In genomic region chr15:89690276-89691218, GRCh38 we compare ENCODE assay signal across 8 cellular contexts. TPM values are rescaled to one million over a fixed set of nuclear protein-coding genes. Genes with fewer than 3 reads are reported as not detected.
DNase-seq lines count a peak whose midpoint lies in the region; ATAC-seq and TF ChIP-seq lines count a peak whose summit lies in the region.

A gene with protein sequence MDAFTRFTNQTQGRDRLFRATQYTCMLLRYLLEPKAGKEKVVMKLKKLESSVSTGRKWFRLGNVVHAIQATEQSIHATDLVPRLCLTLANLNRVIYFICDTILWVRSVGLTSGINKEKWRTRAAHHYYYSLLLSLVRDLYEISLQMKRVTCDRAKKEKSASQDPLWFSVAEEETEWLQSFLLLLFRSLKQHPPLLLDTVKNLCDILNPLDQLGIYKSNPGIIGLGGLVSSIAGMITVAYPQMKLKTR (minus strand): TSS chr15:89690754. CDS start chr15:89690632, 122 bp downstream.
TSS of gene WDR93 (plus strand) at chr15:89690811. CDS start at chr15:89701747, 10,936 bp downstream.

- H3K14ac ChIP-seq in H9 (ENCODE audit: insufficient read depth, low read length) = no peak within 1 kb of the TSS; the same call in 1 of the 2 replicates

- H3K27me3 ChIP-seq in H9 (ENCODE audit: insufficient read depth, low read length) (no peaks in the 10 kb centered on the region), MM.1S (replicated peaks; ENCODE audit: insufficient read depth, low read length) (no peaks in the 10 kb centered on the region), heart left ventricle (no peaks in the 10 kb centered on the region), parathyroid adenoma (ENCODE audit: control insufficient read depth, insufficient read depth, low read length) (no peaks in the 10 kb centered on the region), thyroid gland (no peaks in the 10 kb centered on the region)

- H4K20me1 ChIP-seq in H9 (ENCODE audit: control insufficient read depth, insufficient read depth, insufficient read length) (no peaks in the 10 kb centered on the region), MM.1S (ENCODE audit: insufficient read depth, low read length) (no peaks in the 10 kb centered on the region)

- H3T11ph ChIP-seq in H9 (ENCODE audit: low read length) = no peak within 1 kb of the TSS

- no peaks in the 10 kb centered on the region for H3K79me2 ChIP-seq in H9 (ENCODE audit: insufficient read depth, low read length)
- no peaks in the 10 kb centered on the region for H3K79me2 ChIP-seq in MM.1S (ENCODE audit: low read length)
- H3K79me2 ChIP-seq in parathyroid adenoma = peaks cover 4% of the 10 kb centered on the region

- H3K23ac ChIP-seq in H9 (ENCODE audit: insufficient read length, low read depth, low read length) = no peak within 1 kb of the TSS

- no peaks in the 10 kb centered on the region for H3K9me3 Mint-ChIP-seq in H9
- H3K9me3 Mint-ChIP-seq in activated naive CD8-positive, alpha-beta T cell (ENCODE audit: low read depth) = no peaks in the 10 kb centered on the region

- H3K4ac ChIP-seq in H9 (ENCODE audit: low read depth, low read length) = no peak within 1 kb of the TSS

- in situ Hi-C loops in G401 (cut with HindIII; ENCODE audit: low sequenced_read_pairs) = no loop called here

- H2BK20ac ChIP-seq in H9 (ENCODE audit: low read depth, low read length, poor library complexity, severe bottlenecking) = no peak within 1 kb of the TSS

- WGBS in H9 (ENCODE audit: extremely low coverage, insufficient read length, low lambda C conversion rate) = no CpG with 5 or more reads among the region's 60 CpGs
- 3 to 4% (median 3%) methylated on average over 59 to 60 of the region's 60 CpGs for WGBS in heart left ventricle, 4 donors
- WGBS in thyroid gland, 2 donors = 3% methylated on average over 42 to 49 of the region's 60 CpGs

- no peak within 1 kb of the TSS for H2BK15ac ChIP-seq in H9 (ENCODE audit: low read depth, low read length)

- ATAC-seq in heart left ventricle = peak; percentile 94 to 98 (median 97)

- intact Hi-C loops in heart left ventricle (cut with DNase I) (no loop called here), thyroid gland (cut with DNase I) (no loop called here)

- H3K27ac Mint-ChIP-seq in H9 = peak within 1 kb of the TSS in 1 of 3 experiments; percentile 85; a peak in 1 of 7 replicates
- H3K27ac Mint-ChIP-seq in activated naive CD8-positive, alpha-beta T cell = peak within 1 kb of the TSS; percentile 70

- H3K4me3 ChIP-seq in MM.1S (ENCODE audit: low read length) (peak within 1 kb of the TSS; percentile 99), heart left ventricle (peak within 1 kb of the TSS; percentile 52 to 97 (median 76)), parathyroid adenoma (ENCODE audit: low read depth, low read length) (peak within 1 kb of the TSS; percentile 91), thyroid gland (replicated peaks in 1 of 3) (peak within 1 kb of the TSS; percentile 45 to 84 (median 66))

- no peak within 1 kb of the TSS for H2BK120ac ChIP-seq in H9 (ENCODE audit: low read depth, low read length, poor library complexity, severe bottlenecking)

- H4K8ac ChIP-seq in H9 (replicated peaks; ENCODE audit: insufficient read length, low read depth, low read length) = no peak within 1 kb of the TSS

- H3K9ac ChIP-seq in H9 (ENCODE audit: extremely low read depth, insufficient read length, low read length) = peak within 1 kb of the TSS; percentile 50
- peak within 1 kb of the TSS; percentile 56; the same call in 1 of the 2 replicates for H3K9ac ChIP-seq in MM.1S (ENCODE audit: low read length)
- H3K9ac ChIP-seq in parathyroid adenoma = peak within 1 kb of the TSS; percentile 28

- DNase-seq in G401 (ENCODE audit: low spot score) (peak; percentile 76), H9 (peak; percentile 90), MM.1S (peak; percentile 88), SKM-1 treated with dmso at 0.1 percent for 144 hours (lab: John Stamatoyannopoulos, UW; ENCODE audit: unreplicated experiment) (peak; percentile 46), heart left ventricle (peak; percentile 77 to 88 (median 84)), thyroid gland (peak; percentile 88 to 90)

- H3K4me1 ChIP-seq in H9 (ENCODE audit: insufficient read depth, low read length) = no peaks in the 10 kb centered on the region
- peaks cover 4% of the 10 kb centered on the region for H3K4me1 ChIP-seq in MM.1S (ENCODE audit: low read length)
- peaks cover 0 to 17% (median 5%) of the 10 kb centered on the region in 12 donors for H3K4me1 ChIP-seq in heart left ventricle
- H3K4me1 ChIP-seq in parathyroid adenoma = peaks cover 2% of the 10 kb centered on the region
- H3K4me1 ChIP-seq in thyroid gland = peaks cover 14 to 18% of the 10 kb centered on the region in 2 donors

- no peak within 1 kb of the TSS for H2BK12ac ChIP-seq in H9 (ENCODE audit: insufficient read length, low read depth, low read length)

- H3F3A ChIP-seq in MM.1S (ENCODE audit: insufficient read depth, low read length) = no peaks in the 10 kb centered on the region

- H3K27me3 Mint-ChIP-seq in H9 (ENCODE audit: low read depth) = peaks cover 24% of the 10 kb centered on the region
- H3K27me3 Mint-ChIP-seq in activated naive CD8-positive, alpha-beta T cell = no peaks in the 10 kb centered on the region

- H3K23me2 ChIP-seq in H9 (ENCODE audit: insufficient read length, low read depth, low read length, poor library complexity, severe bottlenecking) = peaks cover 4% of the 10 kb centered on the region

- TF ChIP-seq POLR2A in heart left ventricle (IDR thresholded peaks at IDR 0.05) (peak in 1 of 2 donors; percentile 51), thyroid gland (IDR thresholded peaks at IDR 0.05) (peak in 1 of 2 donors; percentile 75)

- H3K36me3 ChIP-seq in MM.1S (replicated peaks; ENCODE audit: insufficient read depth, low read length) = no peaks in the 10 kb centered on the region
- H3K36me3 ChIP-seq in heart left ventricle = peaks cover 0 to 6% (median 0%) of the 10 kb centered on the region in 9 donors
- H3K36me3 ChIP-seq in parathyroid adenoma (ENCODE audit: control insufficient read depth, insufficient read depth, low read length) = no peaks in the 10 kb centered on the region
- H3K36me3 ChIP-seq in thyroid gland = no peaks in the 10 kb centered on the region

- no peak within 1 kb of the TSS for H4K5ac ChIP-seq in H9 (ENCODE audit: insufficient read length, low read depth, low read length)

- no peaks in the 10 kb centered on the region for H3K36me3 Mint-ChIP-seq in H9 (ENCODE audit: insufficient read depth in 1 of 3, low read depth in 3 of 3)
- peaks cover 4% of the 10 kb centered on the region for H3K36me3 Mint-ChIP-seq in activated naive CD8-positive, alpha-beta T cell

- H3K4me1 Mint-ChIP-seq in H9 = peaks cover 3% of the 10 kb centered on the region in 2 experiments
- peaks cover 11% of the 10 kb centered on the region for H3K4me1 Mint-ChIP-seq in activated naive CD8-positive, alpha-beta T cell (ENCODE audit: low read depth)

- H2AK5ac ChIP-seq in H9 (ENCODE audit: insufficient read length, low read length) = no peak within 1 kb of the TSS

- H2AFZ ChIP-seq in H9 (ENCODE audit: low read length) = peak within 1 kb of the TSS; percentile 84
- peak within 1 kb of the TSS; percentile 100 for H2AFZ ChIP-seq in MM.1S (ENCODE audit: low read length)
- peak within 1 kb of the TSS; percentile 85 for H2AFZ ChIP-seq in parathyroid adenoma

- H3K18ac ChIP-seq in H9 (ENCODE audit: insufficient read length, low read depth, low read length) = no peak within 1 kb of the TSS

- no peak within 1 kb of the TSS for H2BK5ac ChIP-seq in H9 (ENCODE audit: insufficient read length, low read length)

- H3K79me1 ChIP-seq in H9 (ENCODE audit: insufficient read depth, low read depth, low read length, poor library complexity, severe bottlenecking) = no peaks in the 10 kb centered on the region

- TF ChIP-seq CTCF in H9 (conservative IDR thresholded peaks at IDR 0.05) = no peak
- no peak for TF ChIP-seq CTCF in MM.1S (IDR thresholded peaks at IDR 0.05; ENCODE audit: low read length)
- TF ChIP-seq CTCF in heart left ventricle (IDR thresholded peaks at IDR 0.05) = peak in 1 of 12 donors; percentile 11
- TF ChIP-seq CTCF in parathyroid adenoma (IDR thresholded peaks at IDR 0.05) = no peak
- TF ChIP-seq CTCF in thyroid gland (IDR thresholded peaks at IDR 0.05) = no peak

- no peak within 1 kb of the TSS for H3K56ac ChIP-seq in H9 (ENCODE audit: insufficient read length, low read depth, low read length)

- H3K27ac ChIP-seq in H9 (ENCODE audit: insufficient read length, low read depth, low read length) (no peak within 1 kb of the TSS), MM.1S (ENCODE audit: low read length) (no peak within 1 kb of the TSS), heart left ventricle (peak within 1 kb of the TSS in 9 of 12 donors; percentile 31 to 79 (median 64)), parathyroid adenoma (peak within 1 kb of the TSS; percentile 29), thyroid gland (peak within 1 kb of the TSS in 2 of 3 donors; percentile 24 to 72)

- H3K4me2 ChIP-seq in H9 (ENCODE audit: insufficient read depth, insufficient read length, low read length) (peak within 1 kb of the TSS; percentile 90), MM.1S (ENCODE audit: low read depth, low read length) (peak within 1 kb of the TSS; percentile 99), parathyroid adenoma (ENCODE audit: low read length) (peak within 1 kb of the TSS; percentile 88)

- H3K4me3 Mint-ChIP-seq in H9 = peak within 1 kb of the TSS; percentile 85 to 90
- peak within 1 kb of the TSS; percentile 89 for H3K4me3 Mint-ChIP-seq in activated naive CD8-positive, alpha-beta T cell

- H4K91ac ChIP-seq in H9 (ENCODE audit: insufficient read length, low read depth, low read length) = no peak within 1 kb of the TSS

- no peaks in the 10 kb centered on the region for H3K9me3 ChIP-seq in H9 (ENCODE audit: control insufficient read depth, low read depth, low read length)
- no peaks in the 10 kb centered on the region for H3K9me3 ChIP-seq in MM.1S (replicated peaks; ENCODE audit: insufficient read depth, low read length)
- H3K9me3 ChIP-seq in heart left ventricle = no peaks in the 10 kb centered on the region
- no peaks in the 10 kb centered on the region for H3K9me3 ChIP-seq in parathyroid adenoma (ENCODE audit: control insufficient read depth, low read length)
- no peaks in the 10 kb centered on the region for H3K9me3 ChIP-seq in thyroid gland

- H3K9me2 ChIP-seq in MM.1S (replicated peaks; ENCODE audit: insufficient read depth, low read length) = no peaks in the 10 kb centered on the region

RNA-seq across cellular contexts. Expression of the first gene that starts in this region (rescaled TPM):
- 4.1 and 11.0 TPM in 2 replicates for total RNA-seq in G401 (2014; rRNA removed; shearing (Covaris generic))
- total RNA-seq in H9 (2021) (1.3 and 1.4 TPM in 2 replicates), heart left ventricle (10 to 100 TPM in 6 of 9 donors, 1 to 10 TPM in 3; 7.0 to 23.0 (median 10.7) TPM), thyroid gland (10 to 100 TPM; 17.4 to 39.5 (median 20.6) TPM)
- 10 to 100 TPM in 1 of 2 donors, 1 to 10 TPM in 1; 5.9 to 11.0 TPM for polyA plus RNA-seq in heart left ventricle

RNA-seq across cellular contexts. Expression of gene WDR93, which starts in this region (rescaled TPM):
- 0.25 and 0.64 TPM in 2 replicates for total RNA-seq in G401 (2014; rRNA removed; shearing (Covaris generic))
- total RNA-seq in H9 (2021) (not detected in 2 replicates), heart left ventricle (under 1 TPM in 1 of 9 donors, not detected in 8; 0.21 TPM), thyroid gland (1 to 10 TPM; 1.1 to 2.3 (median 2.3) TPM)
- under 1 TPM in 1 of 2 donors, not detected in 1; 0.10 TPM for polyA plus RNA-seq in heart left ventricle

Comparison
In these comparisons a context has a peak if more than half of its experiments do, and no peak if none do; other contexts are left out.
1. H3K27ac ChIP-seq: peak in heart left ventricle (9 of 12), parathyroid adenoma (single experiment) and thyroid gland (2 of 3); none in H9 (single experiment) and MM.1S (single experiment).
2. Peak in every context shown above with its lines, with median percentiles within 50 percentile points of each other: DNase-seq, H2AFZ ChIP-seq, H3K4me2 ChIP-seq, H3K9ac ChIP-seq and H3K4me3 ChIP-seq.